ENCODE assay signal across 9 cellular contexts in genomic region chr11:59560702-59561469, GRCh38. TPM values are rescaled to one million over a fixed set of nuclear protein-coding genes. Genes with fewer than 3 reads are reported as not detected.
A peak's percentile ranks its signal among the peaks of the same experiment; 100 is the strongest.
DNase-seq lines count a peak whose midpoint lies in the region; ATAC-seq and TF ChIP-seq lines count a peak whose summit lies in the region.
"Had no signal": no experiment of that assay in that cellular context is flagged by ENCODE, and none has a peak within 500 bp of the region (broad histone marks: within the 10 kb centered on the region; RNA-seq: fewer than 3 reads in every experiment).

No MANE protein-coding gene starts in this region.

- peak overlapping the region; percentile 68 to 90 (median 80) for H3K4me3 ChIP-seq in esophagus squamous epithelium

- peak in 1 of 4 donors; percentile 58 for TF ChIP-seq POLR2A in esophagus squamous epithelium (IDR thresholded peaks at IDR 0.05)

- H3K9me3 ChIP-seq in esophagus squamous epithelium = no peaks in the 10 kb centered on the region

- H3K27ac ChIP-seq in esophagus squamous epithelium = peak overlapping the region; percentile 86 to 97 (median 91)

- H3K27me3 ChIP-seq in esophagus squamous epithelium = no peaks in the 10 kb centered on the region

- 2 to 3% methylated on average over 28 to 37 of the region's 39 CpGs for WGBS in esophagus squamous epithelium, 2 donors

- peaks cover 0 to 50% (median 4%) of the 10 kb centered on the region in 3 donors for H3K4me1 ChIP-seq in esophagus squamous epithelium

- peak; percentile 40 for ATAC-seq in GM21390 (IDR thresholded peaks at IDR 0.05; ENCODE audit: unreplicated experiment)

- peak; percentile 76 for DNase-seq in COR-L47 (lab: John Stamatoyannopoulos, UW)
- DNase-seq in HuH-7 (ENCODE audit: low spot score) = peak; percentile 100
- DNase-seq in OCI-M2 (lab: John Stamatoyannopoulos, UW; ENCODE audit: unreplicated experiment) = peak; percentile 71
- peak; percentile 84 to 87 for DNase-seq in activated T-cell treated with anti-CD3 and anti-CD28 coated beads, Interleukin-2, amount 50 U/mL, for 48 hours
- DNase-seq in esophagus squamous epithelium (lab: John Stamatoyannopoulos, UW) = peak; percentile 25
- peak; percentile 91 for DNase-seq in myocyte (ENCODE audit: low read depth)
- DNase-seq in stimulated activated CD8-positive, alpha-beta memory T cell treated with anti-CD3 and anti-CD28 coated beads, Interleukin-7, amount 100 ng/mL, for 24 hours (ENCODE audit: low read depth) = peak; percentile 68

- intact Hi-C loops in esophagus squamous epithelium (cut with DNase I) = no loop called here

- H3K36me3 ChIP-seq in esophagus squamous epithelium = no peaks in the 10 kb centered on the region

- no peak for TF ChIP-seq CTCF in esophagus squamous epithelium (IDR thresholded peaks at IDR 0.05)

RNA-seq across cellular contexts. Expression of gene OR4D9, which starts 49.5 kb away (rescaled TPM):
- total RNA-seq in esophagus squamous epithelium (not detected), myocyte (not detected in 2 replicates)
- polyA plus RNA-seq in myocyte (2012) = not detected
- total RNA-seq: glomerular endothelial cell had no signal

RNA-seq across cellular contexts. Expression of gene OSBP, which starts 54.7 kb away (rescaled TPM):
- total RNA-seq in esophagus squamous epithelium (10 to 100 TPM; 19.4 to 28.8 (median 23.3) TPM), myocyte (23.1 and 28.1 TPM in 2 replicates)
- polyA plus RNA-seq in myocyte (2012) = 28.0 TPM

RNA-seq across cellular contexts. Expression of gene OR4D11, which starts 57.5 kb away (rescaled TPM):
- total RNA-seq in esophagus squamous epithelium (not detected), myocyte (not detected in 2 replicates)
- not detected for polyA plus RNA-seq in myocyte (2012)
- total RNA-seq: glomerular endothelial cell had no signal

Comparison
In these comparisons a context has a peak if more than half of its experiments do, and no peak if none do; other contexts are left out.
1. Peak in every context shown above with its lines: DNase-seq, ATAC-seq, H3K4me3 ChIP-seq and H3K27ac ChIP-seq.
2. DNase-seq: peak in every context shown above with its lines; median percentile 100 in HuH-7; 91 in myocyte; 86 in activated T-cell treated with anti-CD3 and anti-CD28 coated beads, Interleukin-2, amount 50 U/mL, for 48 hours; 76 in COR-L47; 71 in OCI-M2; 68 in stimulated activated CD8-positive, alpha-beta memory T cell treated with anti-CD3 and anti-CD28 coated beads, Interleukin-7, amount 100 ng/mL, for 24 hours; 25 in esophagus squamous epithelium.